12 cellular contexts compared by ENCODE assay signal in the genomic region with DNA sequence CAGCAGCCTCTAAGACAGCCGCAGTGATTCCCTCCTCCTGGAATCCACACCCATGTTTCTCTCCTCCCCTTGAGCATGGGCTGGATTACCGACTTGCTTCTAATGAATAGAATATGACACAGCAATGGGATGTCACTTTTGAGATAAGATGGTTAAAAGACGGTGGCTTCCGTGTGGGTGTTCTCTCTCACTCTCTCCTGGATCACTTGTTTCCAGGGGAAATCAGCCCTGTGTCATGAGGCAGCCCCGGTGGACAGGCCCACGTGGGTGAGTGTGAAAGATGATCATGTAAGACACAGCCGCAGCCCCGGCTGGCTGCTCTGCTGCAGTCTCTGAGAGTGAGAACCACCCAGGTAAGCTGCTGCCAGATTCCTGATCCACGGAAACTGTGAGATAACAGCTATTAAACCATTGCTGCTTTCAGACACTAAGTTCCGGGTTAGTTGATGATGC. TPM values are rescaled to one million over a fixed set of nuclear protein-coding genes. Genes with fewer than 3 reads are reported as not detected.
DNase-seq lines count a peak whose midpoint lies in the region; ATAC-seq and TF ChIP-seq lines count a peak whose summit lies in the region.
"Had no signal": no experiment of that assay in that cellular context is flagged by ENCODE, and none has a peak within 500 bp of the region (broad histone marks: within the 10 kb centered on the region; RNA-seq: fewer than 3 reads in every experiment).

No MANE protein-coding gene starts in this region.

- no peak overlapping the region for H3K9ac ChIP-seq in Karpas-422 (ENCODE audit: low read length)

- no peaks in the 10 kb centered on the region for H3K36me3 ChIP-seq in Karpas-422 (ENCODE audit: insufficient read depth, low read length)

- no peaks in the 10 kb centered on the region for H3K79me2 ChIP-seq in Karpas-422 (ENCODE audit: low read length)

- peaks cover 8% of the 10 kb centered on the region for H3K9me3 Mint-ChIP-seq in nephron progenitor cell

- peak; percentile 9 for DNase-seq in EH (ENCODE audit: low read depth)
- DNase-seq in Karpas-422, result peak; percentile 32
- DNase-seq in cardiac fibroblast (ENCODE audit: low read depth in 2 of 2), result peak; percentile 10 to 17
- DNase-seq in nephron progenitor cell, result no peak
- DNase-seq in NK-92 treated with Interleukin-12 subunit alpha and Interleukin-12 subunit beta, amount 100 ng/mL, for 24 hours (lab: John Stamatoyannopoulos, UW), result no peak
- DNase-seq in dermis blood vessel endothelial cell, result no peak
- no peak for DNase-seq in central memory CD4-positive, alpha-beta T cell
- DNase-seq: activated T-cell treated with anti-CD3 and anti-CD28 coated beads for 4 hours; DMS153; stimulated activated CD4-positive, alpha-beta T cell treated with anti-CD3 and anti-CD28 coated beads, Interleukin-2, amount 100 ng/mL, for 24 hours had no signal

- no peak overlapping the region for H3K4me2 ChIP-seq in Karpas-422 (ENCODE audit: low read depth, low read length, poor library complexity, severe bottlenecking)

- no peak overlapping the region for H3K4me3 Mint-ChIP-seq in nephron progenitor cell

- TF ChIP-seq CTCF in cardiac fibroblast (IDR thresholded peaks at IDR 0.05; ENCODE audit: low read depth, low read length) (no peak), nephron progenitor cell (IDR thresholded peaks at IDR 0.05) (no peak)

- H3K36me3 Mint-ChIP-seq in nephron progenitor cell (ENCODE audit: low read depth), result no peaks in the 10 kb centered on the region

- H3K9me3 ChIP-seq in Karpas-422 (ENCODE audit: low read length), result no peaks in the 10 kb centered on the region
- H3K9me3 ChIP-seq: body of pancreas had no signal

- no peak overlapping the region for H3K4me3 ChIP-seq in Karpas-422 (ENCODE audit: low read length)
- H3K4me3 ChIP-seq in cardiac fibroblast (replicated peaks in 1 of 2; ENCODE audit: low read depth in 2 of 2, low read length in 2 of 2), result no peak overlapping the region
- H3K4me3 ChIP-seq: body of pancreas had no signal

- no peak for ATAC-seq in HG02981 (IDR thresholded peaks at IDR 0.05; ENCODE audit: unreplicated experiment)
- ATAC-seq: body of pancreas had no signal

- no peaks in the 10 kb centered on the region for H3K27me3 ChIP-seq in Karpas-422 (ENCODE audit: low read length)
- H3K27me3 ChIP-seq: body of pancreas had no signal

- H3K4me1 ChIP-seq in Karpas-422 (ENCODE audit: low read length), result no peaks in the 10 kb centered on the region

- H2AFZ ChIP-seq in Karpas-422 (ENCODE audit: low read length), result no peak overlapping the region

- H3K27me3 Mint-ChIP-seq in nephron progenitor cell (ENCODE audit: low read depth, poor library complexity), result peaks cover 6% of the 10 kb centered on the region

- H3K4me1 Mint-ChIP-seq in nephron progenitor cell, result peaks cover 28% of the 10 kb centered on the region

- no peak overlapping the region for H3K27ac ChIP-seq in Karpas-422 (ENCODE audit: low read length)

- peak overlapping the region; percentile 57 for H3K27ac Mint-ChIP-seq in nephron progenitor cell

- no peaks in the 10 kb centered on the region for H3K9me2 ChIP-seq in Karpas-422 (replicated peaks; ENCODE audit: insufficient read depth, low read length)

- no peaks in the 10 kb centered on the region for H4K20me1 ChIP-seq in Karpas-422 (ENCODE audit: insufficient read depth, low read depth, low read length)

RNA-seq across cellular contexts. Expression of a gene that starts 10.7 kb away (rescaled TPM):
- 50.8 and 79.2 TPM in 2 replicates for total RNA-seq in Karpas-422 (2014; rRNA removed; shearing (Covaris generic); ENCODE audit: low replicate concordance)
- total RNA-seq in dermis blood vessel endothelial cell, result 30.0 and 30.6 TPM in 2 replicates

RNA-seq across cellular contexts. Expression of a gene that starts 11.1 kb away (rescaled TPM):
- total RNA-seq in Karpas-422 (2014; rRNA removed; shearing (Covaris generic); ENCODE audit: low replicate concordance), result 21.1 and 35.7 TPM in 2 replicates
- 8.7 and 18.2 TPM in 2 replicates for total RNA-seq in dermis blood vessel endothelial cell

RNA-seq across cellular contexts. Expression of a gene that starts 32.9 kb away (rescaled TPM):
- 40.6 and 60.3 TPM in 2 replicates for total RNA-seq in Karpas-422 (2014; rRNA removed; shearing (Covaris generic); ENCODE audit: low replicate concordance)
- 14.4 and 15.3 TPM in 2 replicates for total RNA-seq in dermis blood vessel endothelial cell

RNA-seq across cellular contexts. Expression of a gene that starts 33.1 kb away (rescaled TPM):
- total RNA-seq in Karpas-422 (2014; rRNA removed; shearing (Covaris generic); ENCODE audit: low replicate concordance), result 41.0 and 74.8 TPM in 2 replicates
- 35.6 and 43.9 TPM in 2 replicates for total RNA-seq in dermis blood vessel endothelial cell

RNA-seq across cellular contexts. Expression of a gene that starts 58.2 kb away (rescaled TPM):
- total RNA-seq in Karpas-422 (2014; rRNA removed; shearing (Covaris generic); ENCODE audit: low replicate concordance), result 6.3 and 23.7 TPM in 2 replicates
- total RNA-seq in dermis blood vessel endothelial cell, result 24.0 and 41.3 TPM in 2 replicates

Comparison
In these comparisons a context has a peak if more than half of its experiments do, and no peak if none do; other contexts are left out.
1. DNase-seq: peak in EH (single experiment), Karpas-422 (single experiment) and cardiac fibroblast (2 of 2); none in nephron progenitor cell (single experiment), NK-92 treated with Interleukin-12 subunit alpha and Interleukin-12 subunit beta, amount 100 ng/mL, for 24 hours (single experiment), dermis blood vessel endothelial cell (single experiment) and central memory CD4-positive, alpha-beta T cell (single experiment).